16 cellular contexts compared by ENCODE assay signal in the genomic region with DNA sequence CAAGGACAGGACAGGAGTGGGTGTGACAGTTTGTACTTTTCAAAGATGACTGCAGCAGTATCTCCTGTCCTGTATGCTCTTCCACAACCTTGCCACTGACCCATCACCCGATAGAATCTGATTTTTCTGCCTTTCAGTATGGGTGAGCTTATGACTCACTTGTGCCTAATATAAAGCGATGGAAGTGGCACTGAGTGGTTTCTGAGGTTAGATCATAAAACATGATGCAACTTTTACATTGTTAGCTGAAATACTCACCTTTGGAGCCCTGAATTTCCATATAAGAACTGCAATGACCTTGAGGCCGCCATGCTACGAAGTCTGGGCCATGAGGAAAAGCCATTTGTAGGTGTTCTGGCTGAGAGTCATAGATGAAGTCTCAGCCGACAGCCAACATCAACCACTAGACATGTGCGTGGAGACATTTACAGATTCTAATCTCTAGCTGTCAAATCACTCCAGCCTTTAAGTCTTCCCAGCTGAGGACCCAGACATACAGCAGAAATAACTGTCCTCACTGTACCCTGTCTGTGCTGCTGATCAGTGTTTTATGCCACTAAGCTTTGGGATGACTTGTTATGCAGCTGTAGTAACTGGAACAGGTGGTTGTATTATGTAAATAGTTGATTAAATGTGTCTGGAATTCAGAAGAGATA.
DNase-seq lines count a peak whose midpoint lies in the region; ATAC-seq and TF ChIP-seq lines count a peak whose summit lies in the region.
"Had no signal": no experiment of that assay in that cellular context is flagged by ENCODE, and none has a peak within 500 bp of the region (broad histone marks: within the 10 kb centered on the region; RNA-seq: fewer than 3 reads in every experiment).

No MANE protein-coding gene starts in this region.

- H3K27ac Mint-ChIP-seq in activated CD4-positive, alpha-beta memory T cell treated with anti-CD3 and anti-CD28 coated beads for 36 hours, result no peak overlapping the region
- H3K27ac Mint-ChIP-seq in activated CD4-positive, alpha-beta memory T cell treated with anti-CD3 and anti-CD28 coated beads, Interleukin-2, amount 10 ng/mL, durations not matched to agents 7 days and 5 days, result no peak overlapping the region

- CTCF ChIA-PET in activated CD4-positive, alpha-beta memory T cell treated with anti-CD3 and anti-CD28 coated beads for 36 hours (lab: Charles Lee), result no interaction called here
- CTCF ChIA-PET in activated CD4-positive, alpha-beta memory T cell treated with anti-CD3 and anti-CD28 coated beads, Interleukin-2, amount 10 ng/mL, durations not matched to agents 7 days and 5 days (lab: Charles Lee), result no interaction called here

- no peak for ATAC-seq in HG03097 (IDR thresholded peaks at IDR 0.05; ENCODE audit: low FRiP score, unreplicated experiment)

- no peak overlapping the region for H3K4me3 Mint-ChIP-seq in activated CD4-positive, alpha-beta memory T cell treated with anti-CD3 and anti-CD28 coated beads for 36 hours
- no peak overlapping the region for H3K4me3 Mint-ChIP-seq in activated CD4-positive, alpha-beta memory T cell treated with anti-CD3 and anti-CD28 coated beads, Interleukin-2, amount 10 ng/mL, durations not matched to agents 7 days and 5 days
- H3K4me3 Mint-ChIP-seq: activated T-helper 1 cell treated with anti-CD3 and anti-CD28 coated beads, Interleukin-12 subunit alpha, Interleukin-12 subunit beta, Interleukin-2, Interleukin-4 antibody, amounts not matched to agents 30 ng/mL and 10 ng/mL and 1 ng/mL, durations not matched to agents 14 hours and 24 hours and 36 hours; central memory CD8-positive, alpha-beta T cell had no signal

- H3K36me3 Mint-ChIP-seq in activated CD4-positive, alpha-beta memory T cell treated with anti-CD3 and anti-CD28 coated beads for 36 hours, result no peaks in the 10 kb centered on the region
- H3K36me3 Mint-ChIP-seq in activated CD4-positive, alpha-beta memory T cell treated with anti-CD3 and anti-CD28 coated beads, Interleukin-2, amount 10 ng/mL, durations not matched to agents 7 days and 5 days (ENCODE audit: low read depth), result no peaks in the 10 kb centered on the region

- H3K4me3 ChIP-seq in cardiac fibroblast (replicated peaks in 1 of 2; ENCODE audit: low read depth in 2 of 2, low read length in 2 of 2), result no peak overlapping the region
- H3K4me3 ChIP-seq: tibial nerve had no signal

- DNase-seq in activated CD4-positive, alpha-beta memory T cell treated with anti-CD3 and anti-CD28 coated beads for 36 hours, result peak; percentile 31
- DNase-seq in activated CD4-positive, alpha-beta memory T cell treated with anti-CD3 and anti-CD28 coated beads, Interleukin-2, amount 10 ng/mL, durations not matched to agents 7 days and 5 days, result no peak
- peak; percentile 53 for DNase-seq in NCI-H226
- peak; percentile 26 to 71 for DNase-seq in cardiac fibroblast (ENCODE audit: low read depth in 2 of 2)
- DNase-seq in stimulated activated CD8-positive, alpha-beta memory T cell treated with anti-CD3 and anti-CD28 coated beads, Interleukin-4, amount 100 ng/mL, for 48 hours, result peak; percentile 28
- DNase-seq in head of caudate nucleus, result no peak
- no peak for DNase-seq in pons (ENCODE audit: low spot score)
- DNase-seq: erythroblast, KG1, kidney, NCI-H2171 treated with DMSO at 0.1 percent for 48 hours, retina had no signal

- peaks cover 5% of the 10 kb centered on the region for H3K27me3 Mint-ChIP-seq in activated CD4-positive, alpha-beta memory T cell treated with anti-CD3 and anti-CD28 coated beads for 36 hours
- peaks cover 3% of the 10 kb centered on the region for H3K27me3 Mint-ChIP-seq in activated CD4-positive, alpha-beta memory T cell treated with anti-CD3 and anti-CD28 coated beads, Interleukin-2, amount 10 ng/mL, durations not matched to agents 7 days and 5 days

- peaks cover 10% of the 10 kb centered on the region for H3K9me3 Mint-ChIP-seq in activated CD4-positive, alpha-beta memory T cell treated with anti-CD3 and anti-CD28 coated beads for 36 hours
- peaks cover 2% of the 10 kb centered on the region for H3K9me3 Mint-ChIP-seq in activated CD4-positive, alpha-beta memory T cell treated with anti-CD3 and anti-CD28 coated beads, Interleukin-2, amount 10 ng/mL, durations not matched to agents 7 days and 5 days
- H3K9me3 Mint-ChIP-seq: central memory CD8-positive, alpha-beta T cell had no signal

- intact Hi-C loops in activated CD4-positive, alpha-beta memory T cell treated with anti-CD3 and anti-CD28 coated beads for 36 hours (cut with micrococcal nuclease), result loop anchor here (1.0 kb wide), 1 partner anchor 15 kb away; no protein-coding TSS in a partner anchor
- intact Hi-C loops in head of caudate nucleus (cut with DNase I), result no loop called here

- peaks cover 7% of the 10 kb centered on the region for H3K4me1 Mint-ChIP-seq in activated CD4-positive, alpha-beta memory T cell treated with anti-CD3 and anti-CD28 coated beads for 36 hours (ENCODE audit: low read depth)
- H3K4me1 Mint-ChIP-seq in activated CD4-positive, alpha-beta memory T cell treated with anti-CD3 and anti-CD28 coated beads, Interleukin-2, amount 10 ng/mL, durations not matched to agents 7 days and 5 days, result peaks cover 2% of the 10 kb centered on the region
- H3K4me1 Mint-ChIP-seq: central memory CD8-positive, alpha-beta T cell had no signal

- no peak for TF ChIP-seq CTCF in cardiac fibroblast (IDR thresholded peaks at IDR 0.05; ENCODE audit: low read depth, low read length)

- POLR2A ChIA-PET in activated CD4-positive, alpha-beta memory T cell treated with anti-CD3 and anti-CD28 coated beads for 36 hours (lab: Charles Lee), result no interaction called here
- POLR2A ChIA-PET in activated CD4-positive, alpha-beta memory T cell treated with anti-CD3 and anti-CD28 coated beads, Interleukin-2, amount 10 ng/mL, durations not matched to agents 7 days and 5 days (lab: Charles Lee), result no interaction called here

Comparison
In these comparisons a context has a peak if more than half of its experiments do, and no peak if none do; other contexts are left out.
1. DNase-seq: peak in activated CD4-positive, alpha-beta memory T cell treated with anti-CD3 and anti-CD28 coated beads for 36 hours (single experiment), NCI-H226 (single experiment), cardiac fibroblast (2 of 2) and stimulated activated CD8-positive, alpha-beta memory T cell treated with anti-CD3 and anti-CD28 coated beads, Interleukin-4, amount 100 ng/mL, for 48 hours (single experiment); none in activated CD4-positive, alpha-beta memory T cell treated with anti-CD3 and anti-CD28 coated beads, Interleukin-2, amount 10 ng/mL, durations not matched to agents 7 days and 5 days (single experiment), head of caudate nucleus (0 of 42) and pons (single experiment).